ENCODE assay signal across 1 cellular context in genomic region chr10:133357293-133358151, GRCh38.
TF ChIP-seq lines count a peak whose summit lies in the region.

A gene with protein sequence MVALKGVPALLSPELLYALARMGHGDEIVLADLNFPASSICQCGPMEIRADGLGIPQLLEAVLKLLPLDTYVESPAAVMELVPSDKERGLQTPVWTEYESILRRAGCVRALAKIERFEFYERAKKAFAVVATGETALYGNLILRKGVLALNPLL (minus strand): TSS chr10:133358019. CDS start chr10:133358007, 12 bp downstream.

TF ChIP-seq in HepG2, 621 proteins besides CTCF, POLR2A, EP300 and RAD21 (continued from another document and continues in another):
- TF ChIP-seq, protein P1, sequence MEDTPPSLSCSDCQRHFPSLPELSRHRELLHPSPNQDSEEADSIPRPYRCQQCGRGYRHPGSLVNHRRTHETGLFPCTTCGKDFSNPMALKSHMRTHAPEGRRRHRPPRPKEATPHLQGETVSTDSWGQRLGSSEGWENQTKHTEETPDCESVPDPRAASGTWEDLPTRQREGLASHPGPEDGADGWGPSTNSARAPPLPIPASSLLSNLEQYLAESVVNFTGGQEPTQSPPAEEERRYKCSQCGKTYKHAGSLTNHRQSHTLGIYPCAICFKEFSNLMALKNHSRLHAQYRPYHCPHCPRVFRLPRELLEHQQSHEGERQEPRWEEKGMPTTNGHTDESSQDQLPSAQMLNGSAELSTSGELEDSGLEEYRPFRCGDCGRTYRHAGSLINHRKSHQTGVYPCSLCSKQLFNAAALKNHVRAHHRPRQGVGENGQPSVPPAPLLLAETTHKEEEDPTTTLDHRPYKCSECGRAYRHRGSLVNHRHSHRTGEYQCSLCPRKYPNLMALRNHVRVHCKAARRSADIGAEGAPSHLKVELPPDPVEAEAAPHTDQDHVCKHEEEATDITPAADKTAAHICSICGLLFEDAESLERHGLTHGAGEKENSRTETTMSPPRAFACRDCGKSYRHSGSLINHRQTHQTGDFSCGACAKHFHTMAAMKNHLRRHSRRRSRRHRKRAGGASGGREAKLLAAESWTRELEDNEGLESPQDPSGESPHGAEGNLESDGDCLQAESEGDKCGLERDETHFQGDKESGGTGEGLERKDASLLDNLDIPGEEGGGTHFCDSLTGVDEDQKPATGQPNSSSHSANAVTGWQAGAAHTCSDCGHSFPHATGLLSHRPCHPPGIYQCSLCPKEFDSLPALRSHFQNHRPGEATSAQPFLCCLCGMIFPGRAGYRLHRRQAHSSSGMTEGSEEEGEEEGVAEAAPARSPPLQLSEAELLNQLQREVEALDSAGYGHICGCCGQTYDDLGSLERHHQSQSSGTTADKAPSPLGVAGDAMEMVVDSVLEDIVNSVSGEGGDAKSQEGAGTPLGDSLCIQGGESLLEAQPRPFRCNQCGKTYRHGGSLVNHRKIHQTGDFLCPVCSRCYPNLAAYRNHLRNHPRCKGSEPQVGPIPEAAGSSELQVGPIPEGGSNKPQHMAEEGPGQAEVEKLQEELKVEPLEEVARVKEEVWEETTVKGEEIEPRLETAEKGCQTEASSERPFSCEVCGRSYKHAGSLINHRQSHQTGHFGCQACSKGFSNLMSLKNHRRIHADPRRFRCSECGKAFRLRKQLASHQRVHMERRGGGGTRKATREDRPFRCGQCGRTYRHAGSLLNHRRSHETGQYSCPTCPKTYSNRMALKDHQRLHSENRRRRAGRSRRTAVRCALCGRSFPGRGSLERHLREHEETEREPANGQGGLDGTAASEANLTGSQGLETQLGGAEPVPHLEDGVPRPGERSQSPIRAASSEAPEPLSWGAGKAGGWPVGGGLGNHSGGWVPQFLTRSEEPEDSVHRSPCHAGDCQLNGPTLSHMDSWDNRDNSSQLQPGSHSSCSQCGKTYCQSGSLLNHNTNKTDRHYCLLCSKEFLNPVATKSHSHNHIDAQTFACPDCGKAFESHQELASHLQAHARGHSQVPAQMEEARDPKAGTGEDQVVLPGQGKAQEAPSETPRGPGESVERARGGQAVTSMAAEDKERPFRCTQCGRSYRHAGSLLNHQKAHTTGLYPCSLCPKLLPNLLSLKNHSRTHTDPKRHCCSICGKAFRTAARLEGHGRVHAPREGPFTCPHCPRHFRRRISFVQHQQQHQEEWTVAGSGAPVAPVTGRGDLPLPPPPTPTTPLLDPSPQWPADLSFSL (CRISPR knock-in tag; IDR thresholded peaks at IDR 0.05): no peak; the same call in 1 of the 2 replicates
- TF ChIP-seq ZBTB40 (IDR thresholded peaks at IDR 0.05) (no peak), ZBTB40 (CRISPR knock-in tag; IDR thresholded peaks at IDR 0.05) (no peak), ZNF784 (CRISPR knock-in tag; IDR thresholded peaks at IDR 0.05; ENCODE audit: borderline replicate concordance) (peak; percentile 67; the same call in 1 of the 2 replicates), ZNF263 (CRISPR knock-in tag; IDR thresholded peaks at IDR 0.05) (peak; percentile 86), ZNF576 (CRISPR knock-in tag; IDR thresholded peaks at IDR 0.05) (no peak), SMARCC2 (IDR thresholded peaks at IDR 0.05) (no peak), ZFAT (CRISPR knock-in tag; conservative IDR thresholded peaks at IDR 0.05) (no peak), RBAK (CRISPR knock-in tag; IDR thresholded peaks at IDR 0.05) (no peak), ATF4 (CRISPR knock-in tag; IDR thresholded peaks at IDR 0.05) (no peak), NR2F6 (IDR thresholded peaks at IDR 0.05) (peak; percentile 27; the same call in 1 of the 2 replicates), NR2F6 (CRISPR knock-in tag; IDR thresholded peaks at IDR 0.05) (no peak; the same call in 1 of the 2 replicates), RNF219 (CRISPR knock-in tag; IDR thresholded peaks at IDR 0.05) (no peak), ZBTB3 (CRISPR knock-in tag; IDR thresholded peaks at IDR 0.05; ENCODE audit: borderline replicate concordance, low read depth) (no peak), CREM (IDR thresholded peaks at IDR 0.05) (no peak), CREM (CRISPR knock-in tag; IDR thresholded peaks at IDR 0.05) (no peak), ZNF282 (IDR thresholded peaks at IDR 0.05; ENCODE audit: partially characterized antibody) (no peak), U2AF1 (optimal IDR thresholded peaks at IDR 0.05; ENCODE audit: low read depth, low read length) (no peak)
- TF ChIP-seq, protein P2, sequence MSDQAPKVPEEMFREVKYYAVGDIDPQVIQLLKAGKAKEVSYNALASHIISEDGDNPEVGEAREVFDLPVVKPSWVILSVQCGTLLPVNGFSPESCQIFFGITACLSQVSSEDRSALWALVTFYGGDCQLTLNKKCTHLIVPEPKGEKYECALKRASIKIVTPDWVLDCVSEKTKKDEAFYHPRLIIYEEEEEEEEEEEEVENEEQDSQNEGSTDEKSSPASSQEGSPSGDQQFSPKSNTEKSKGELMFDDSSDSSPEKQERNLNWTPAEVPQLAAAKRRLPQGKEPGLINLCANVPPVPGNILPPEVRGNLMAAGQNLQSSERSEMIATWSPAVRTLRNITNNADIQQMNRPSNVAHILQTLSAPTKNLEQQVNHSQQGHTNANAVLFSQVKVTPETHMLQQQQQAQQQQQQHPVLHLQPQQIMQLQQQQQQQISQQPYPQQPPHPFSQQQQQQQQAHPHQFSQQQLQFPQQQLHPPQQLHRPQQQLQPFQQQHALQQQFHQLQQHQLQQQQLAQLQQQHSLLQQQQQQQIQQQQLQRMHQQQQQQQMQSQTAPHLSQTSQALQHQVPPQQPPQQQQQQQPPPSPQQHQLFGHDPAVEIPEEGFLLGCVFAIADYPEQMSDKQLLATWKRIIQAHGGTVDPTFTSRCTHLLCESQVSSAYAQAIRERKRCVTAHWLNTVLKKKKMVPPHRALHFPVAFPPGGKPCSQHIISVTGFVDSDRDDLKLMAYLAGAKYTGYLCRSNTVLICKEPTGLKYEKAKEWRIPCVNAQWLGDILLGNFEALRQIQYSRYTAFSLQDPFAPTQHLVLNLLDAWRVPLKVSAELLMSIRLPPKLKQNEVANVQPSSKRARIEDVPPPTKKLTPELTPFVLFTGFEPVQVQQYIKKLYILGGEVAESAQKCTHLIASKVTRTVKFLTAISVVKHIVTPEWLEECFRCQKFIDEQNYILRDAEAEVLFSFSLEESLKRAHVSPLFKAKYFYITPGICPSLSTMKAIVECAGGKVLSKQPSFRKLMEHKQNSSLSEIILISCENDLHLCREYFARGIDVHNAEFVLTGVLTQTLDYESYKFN (CRISPR knock-in tag; conservative IDR thresholded peaks at IDR 0.05): 0 out of 2 replicates have a peak, but pooled peaks have one; percentile 10
